ENCODE assay signal across 8 cellular contexts in genomic region chr10:69337312-69338132, GRCh38. TPM values are rescaled to one million over a fixed set of nuclear protein-coding genes. Genes with fewer than 3 reads are reported as not detected.
DNase-seq lines count a peak whose midpoint lies in the region; ATAC-seq and TF ChIP-seq lines count a peak whose summit lies in the region.

No MANE protein-coding gene starts in this region.

- no peak for TF ChIP-seq CTCF in NB4 (IDR thresholded peaks at IDR 0.05; ENCODE audit: low read depth, low read length)
- TF ChIP-seq CTCF in brain (conservative IDR thresholded peaks at IDR 0.05), result no peak
- no peak for TF ChIP-seq CTCF in kidney epithelial cell (IDR thresholded peaks at IDR 0.05; ENCODE audit: insufficient read depth, low read length, poor library complexity, severe bottlenecking)

- H3K36me3 Mint-ChIP-seq in brain, result peaks cover 41% of the 10 kb centered on the region

- ATAC-seq in HG03521 (IDR thresholded peaks at IDR 0.05; ENCODE audit: unreplicated experiment), result no peak

- H4K20me1 ChIP-seq in BLaER1 treated with 17β-estradiol and CSF1 and Interleukin-3, amounts not matched to agents 10 nM and 100 nM, result peaks cover 0 to 31% (median 0%) of the 10 kb centered on the region in 11 experiments; a peak in 7 of 22 replicates

- no peaks in the 10 kb centered on the region for H3K9me3 Mint-ChIP-seq in brain

- H3K9ac ChIP-seq in BLaER1 treated with 17β-estradiol and CSF1 and Interleukin-3, amounts not matched to agents 10 nM and 100 nM, result peak overlapping the region; percentile 58 to 84 (median 75)

- H3K27ac ChIP-seq in BLaER1 treated with 17β-estradiol and CSF1 and Interleukin-3, amounts not matched to agents 10 nM and 100 nM, result peak overlapping the region; percentile 68 to 96 (median 89)
- H3K27ac ChIP-seq in temporal lobe (ENCODE audit: low read depth, low read length), result peak overlapping the region; percentile 69

- H3K27me3 ChIP-seq in BLaER1 treated with 17β-estradiol and CSF1 and Interleukin-3, amounts not matched to agents 10 nM and 100 nM, result no peaks in the 10 kb centered on the region
- H3K27me3 ChIP-seq in kidney epithelial cell (ENCODE audit: control insufficient read depth, insufficient read depth, low read length), result no peaks in the 10 kb centered on the region

- H3K4me1 ChIP-seq in BLaER1 treated with 17β-estradiol and CSF1 and Interleukin-3, amounts not matched to agents 10 nM and 100 nM, result peaks cover 84 to 100% (median 97%) of the 10 kb centered on the region in 10 experiments

- H3K9me3 ChIP-seq in BLaER1 treated with 17β-estradiol and CSF1 and Interleukin-3, amounts not matched to agents 10 nM and 100 nM (replicated peaks in 1 of 11), result no peaks in the 10 kb centered on the region

- H3K4me3 ChIP-seq in BLaER1 treated with 17β-estradiol and CSF1 and Interleukin-3, amounts not matched to agents 10 nM and 100 nM, result peak overlapping the region in 8 of 10 experiments; percentile 17 to 63 (median 38); a peak in 15 of 20 replicates
- H3K4me3 ChIP-seq in NB4 (ENCODE audit: low read depth, low read length), result no peak overlapping the region
- H3K4me3 ChIP-seq in kidney epithelial cell (ENCODE audit: low read depth, low read length), result no peak overlapping the region

- H3K27ac Mint-ChIP-seq in brain, result peak overlapping the region; percentile 72 to 92 (median 76)

- peaks cover 5% of the 10 kb centered on the region for H3K27me3 Mint-ChIP-seq in brain

- peak overlapping the region in 3 of 5 experiments; percentile 46 to 60 (median 50) for H3K4me3 Mint-ChIP-seq in brain

- DNase-seq in NB4 (ENCODE audit: low read depth) (peak; percentile 96), kidney epithelial cell (ENCODE audit: low read depth) (peak; percentile 74), HEK293T (ENCODE audit: extremely low spot score) (no peak), OCI-M2 (lab: John Stamatoyannopoulos, UW; ENCODE audit: unreplicated experiment) (no peak)

- H3K36me3 ChIP-seq in BLaER1 treated with 17β-estradiol and CSF1 and Interleukin-3, amounts not matched to agents 10 nM and 100 nM, result peaks cover 0 to 13% (median 6%) of the 10 kb centered on the region in 11 experiments; a peak in 9 of 22 replicates
- H3K36me3 ChIP-seq in kidney epithelial cell (ENCODE audit: control insufficient read depth, insufficient read depth, low read length), result no peaks in the 10 kb centered on the region

- CTCF ChIA-PET in HEK293T (lab: Yijun Ruan, JAX), result no interaction called here

- TF ChIP-seq POLR2A in NB4 (IDR thresholded peaks at IDR 0.05; ENCODE audit: extremely low read depth, insufficient read length), result no peak

- peak overlapping the region; percentile 69 to 100 (median 95) for H3K4me2 ChIP-seq in BLaER1 treated with 17β-estradiol and CSF1 and Interleukin-3, amounts not matched to agents 10 nM and 100 nM

- POLR2A ChIA-PET in HEK293T (lab: Yijun Ruan, JAX), result interaction anchor here (0.8 to 1.5 kb wide), 2 partner anchors 13 to 18 kb away, joined by 3 read pairs; no protein-coding TSS in a partner anchor

- peaks cover 63% of the 10 kb centered on the region for H3K4me1 Mint-ChIP-seq in brain

TF ChIP-seq in HEK293T, 16 proteins besides CTCF, POLR2A, EP300 and RAD21:
- TF ChIP-seq TARDBP (IDR thresholded peaks at IDR 0.05) (no peak), SP1 (IDR thresholded peaks at IDR 0.05) (no peak)

RNA-seq across cellular contexts. Expression of gene HK1, which starts 59.2 kb away (rescaled TPM):
- 116 TPM for polyA plus RNA-seq in brain (ENCODE audit: insufficient read depth, low read depth, low replicate concordance)
- total RNA-seq in kidney epithelial cell (81.7 and 83.0 TPM in 2 replicates), temporal lobe (86.8 TPM)

Comparison
In these comparisons a context has a peak if more than half of its experiments do, and no peak if none do; other contexts are left out.
1. H3K4me3 ChIP-seq: peak in BLaER1 treated with 17β-estradiol and CSF1 and Interleukin-3, amounts not matched to agents 10 nM and 100 nM (8 of 10); none in NB4 (single experiment) and kidney epithelial cell (single experiment).
2. DNase-seq: peak in NB4 (single experiment) and kidney epithelial cell (single experiment); none in HEK293T (single experiment) and OCI-M2 (single experiment).